In the genomic region with DNA sequence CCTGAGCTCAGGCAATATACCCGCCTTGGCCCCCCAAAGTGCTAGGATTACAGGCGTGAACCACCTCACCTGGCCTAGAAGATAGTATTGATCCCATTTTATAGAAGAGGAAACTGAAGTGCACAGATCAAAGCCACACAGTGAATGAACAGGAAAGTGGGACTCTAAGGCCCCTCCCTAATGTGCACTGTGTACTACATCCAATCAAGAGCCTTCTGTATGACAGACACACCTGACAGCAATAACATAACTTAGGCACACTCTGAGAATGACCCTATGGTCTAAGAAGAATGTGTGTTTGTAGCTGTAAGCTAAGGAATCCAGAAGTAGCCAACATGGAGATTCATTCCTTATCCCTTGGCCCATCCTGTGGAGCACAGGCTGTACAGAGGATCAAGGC, we compare ENCODE assay signal across 18 cellular contexts.
"Had no signal": no experiment of that assay in that cellular context is flagged by ENCODE, and none has a peak within 500 bp of the region (broad histone marks: within the 10 kb centered on the region; RNA-seq: fewer than 3 reads in every experiment).

No MANE protein-coding gene starts in this region.

- H3K36me3 ChIP-seq: heart left ventricle, pancreas, tibial artery, upper lobe of left lung, uterus had no signal

- H3K4me3 Mint-ChIP-seq: natural killer cell; neural crest cell; stimulated activated memory B cell treated with anti-CD40 and anti-IgM and Interleukin-4, amounts not matched to agents 10 μg/mL and 1 μg/mL and 100 μg/mL, for 72 hours; stimulated activated naive CD8-positive, alpha-beta T cell treated with anti-CD3 and anti-CD28 coated beads, Interleukin-15, Interleukin-2, amounts not matched to agents 100 ng/mL and 50 ng/mL, for 24 hours had no signal

- H3K27ac Mint-ChIP-seq: natural killer cell; progenitor cell of endocrine pancreas; stimulated activated memory B cell treated with anti-CD40 and anti-IgM and Interleukin-4, amounts not matched to agents 10 μg/mL and 1 μg/mL and 100 μg/mL, for 72 hours; stimulated activated naive CD8-positive, alpha-beta T cell treated with anti-CD3 and anti-CD28 coated beads, Interleukin-15, Interleukin-2, amounts not matched to agents 100 ng/mL and 50 ng/mL, for 24 hours had no signal

- H3K9me3 Mint-ChIP-seq: natural killer cell; neural crest cell; stimulated activated memory B cell treated with anti-CD40 and anti-IgM and Interleukin-4, amounts not matched to agents 10 μg/mL and 1 μg/mL and 100 μg/mL, for 72 hours; stimulated activated naive CD8-positive, alpha-beta T cell treated with anti-CD3 and anti-CD28 coated beads, Interleukin-15, Interleukin-2, amounts not matched to agents 100 ng/mL and 50 ng/mL, for 24 hours had no signal

- H3K27ac ChIP-seq: coronary artery, heart left ventricle, pancreas, tibial artery, upper lobe of left lung, uterus had no signal

- H3K36me3 Mint-ChIP-seq: natural killer cell; stimulated activated memory B cell treated with anti-CD40 and anti-IgM and Interleukin-4, amounts not matched to agents 10 μg/mL and 1 μg/mL and 100 μg/mL, for 72 hours had no signal

- H3K27me3 ChIP-seq: heart left ventricle, pancreas, tibial artery, upper lobe of left lung, uterus had no signal

- H3K4me1 ChIP-seq: heart left ventricle, tibial artery, uterus had no signal

- H3K4me3 ChIP-seq: coronary artery, heart left ventricle, pancreas, tibial artery, upper lobe of left lung, uterus had no signal

- H3K9me3 ChIP-seq: heart left ventricle, pancreas, tibial artery, upper lobe of left lung, uterus had no signal

- ATAC-seq: heart left ventricle; natural killer cell; right cardiac atrium; stimulated activated memory B cell treated with anti-CD40 and anti-IgM and Interleukin-4, amounts not matched to agents 10 μg/mL and 1 μg/mL and 100 μg/mL, for 72 hours had no signal

- H3K4me1 Mint-ChIP-seq: natural killer cell; neural crest cell; stimulated activated memory B cell treated with anti-CD40 and anti-IgM and Interleukin-4, amounts not matched to agents 10 μg/mL and 1 μg/mL and 100 μg/mL, for 72 hours had no signal

- DNase-seq: effector CD4-positive, alpha-beta T cell; heart left ventricle; hippocampal formation; mammary epithelial cell; natural killer cell; nucleus accumbens; pancreas; right cardiac atrium; stimulated activated CD4-positive, alpha-beta T cell treated with anti-CD3 and anti-CD28 coated beads, Interleukin-4, amount 100 ng/mL, for 1 hour; stimulated activated CD8-positive, alpha-beta memory T cell treated with anti-CD3 and anti-CD28 coated beads, Interleukin-4, amount 100 ng/mL, for 48 hours; tibial artery; upper lobe of left lung; uterus had no signal
